Comparison of ENCODE assay signal across 9 cellular contexts in the genomic region with DNA sequence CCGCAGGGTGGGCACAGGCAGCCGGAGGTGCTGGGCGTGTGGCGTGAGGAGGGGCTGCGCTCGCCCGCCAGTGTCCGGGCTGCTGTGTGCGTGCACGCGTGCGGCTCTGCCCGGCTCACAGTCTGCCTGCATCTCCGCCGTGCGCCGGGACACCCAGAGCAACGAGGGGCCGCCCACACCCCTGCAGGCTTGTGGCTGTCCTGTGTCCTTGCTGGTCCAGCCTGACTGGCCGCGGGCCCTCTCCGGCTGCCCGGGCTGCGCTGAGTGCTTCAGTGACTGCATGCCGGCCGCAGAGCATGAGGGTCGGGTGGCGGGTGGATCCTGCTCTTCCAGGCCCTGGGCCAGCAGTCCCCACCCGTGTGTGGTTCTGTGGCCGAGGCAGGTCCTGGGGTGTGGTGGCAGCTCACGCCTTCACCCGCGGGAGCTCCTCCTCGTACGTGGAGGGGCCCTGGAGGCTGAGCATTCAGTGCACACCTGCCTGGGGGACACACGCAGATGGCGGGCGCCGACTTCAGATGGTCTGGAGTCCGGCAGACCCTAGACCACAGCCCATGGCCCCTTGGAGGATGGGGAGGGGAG. TPM values are rescaled to one million over a fixed set of nuclear protein-coding genes. Genes with fewer than 3 reads are reported as not detected.
"Had no signal": no experiment of that assay in that cellular context is flagged by ENCODE, and none has a peak within 500 bp of the region (broad histone marks: within the 10 kb centered on the region; RNA-seq: fewer than 3 reads in every experiment).

No MANE protein-coding gene starts in this region.

- DNase-seq: GDM1, GF-D8 had no signal

- ATAC-seq: GM12878 had no signal

- FAIRE-seq: G401.6, GM12878, GM12891, GM12892, GM18507, GM19239 had no signal

- H3K4me3 ChIP-seq: GM12878 had no signal

RNA-seq across cellular contexts. Expression of gene TPSG1, which starts 12.4 kb away (rescaled TPM):
- total RNA-seq: G401, GM12878 had no signal
- polyA plus RNA-seq: GM12878 had no signal

RNA-seq across cellular contexts. Expression of gene TPSB2, which starts 17.3 kb away (rescaled TPM):
- total RNA-seq: G401, GM12878 had no signal
- polyA plus RNA-seq: GM12878 had no signal

RNA-seq across cellular contexts. Expression of gene TPSAB1, which starts 27.8 kb away (rescaled TPM):
- total RNA-seq: G401, GM12878 had no signal

RNA-seq across cellular contexts. Expression of gene TPSD1, which starts 43.2 kb away (rescaled TPM):
- total RNA-seq: G401, GM12878 had no signal
- polyA plus RNA-seq: GM12878 had no signal
